1 cellular context compared by ENCODE assay signal in the genomic region with DNA sequence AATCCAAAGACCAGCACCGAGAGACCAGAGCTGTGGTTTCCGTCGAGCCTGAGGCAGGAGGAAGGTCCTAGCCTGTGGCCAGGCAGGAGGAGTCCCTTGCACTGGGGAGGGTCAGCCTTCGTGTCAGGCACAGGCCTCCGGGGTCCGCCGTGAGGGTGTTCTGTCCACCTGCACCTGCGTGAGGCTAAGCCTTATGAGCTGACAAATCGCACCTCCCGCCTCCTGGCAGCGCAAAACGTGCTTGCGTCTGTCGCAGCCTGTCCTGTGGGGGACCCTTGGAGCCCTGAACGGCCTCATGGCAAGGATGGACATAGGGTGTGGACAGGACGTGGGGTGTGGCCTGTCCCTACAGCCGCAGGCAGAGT.
TF ChIP-seq lines count a peak whose summit lies in the region.

No MANE protein-coding gene starts in this region.

TF ChIP-seq in IMR-90, 13 proteins besides CTCF, POLR2A, EP300 and RAD21 (continued from another document):
- TF ChIP-seq MXI1 (IDR thresholded peaks at IDR 0.05; ENCODE audit: borderline replicate concordance, low read depth, low read length): no peak
- TF ChIP-seq BHLHE40 (IDR thresholded peaks at IDR 0.05; ENCODE audit: low read depth, low read length): no peak
- TF ChIP-seq SMC3 (IDR thresholded peaks at IDR 0.05; ENCODE audit: low read depth, low read length): no peak
- TF ChIP-seq RCOR1 (IDR thresholded peaks at IDR 0.05; ENCODE audit: insufficient replicate concordance, low read length): no peak
- no peak for TF ChIP-seq RFX5 (IDR thresholded peaks at IDR 0.05; ENCODE audit: low read depth, low read length)
